1 cellular context compared by ENCODE assay signal in the genomic region with DNA sequence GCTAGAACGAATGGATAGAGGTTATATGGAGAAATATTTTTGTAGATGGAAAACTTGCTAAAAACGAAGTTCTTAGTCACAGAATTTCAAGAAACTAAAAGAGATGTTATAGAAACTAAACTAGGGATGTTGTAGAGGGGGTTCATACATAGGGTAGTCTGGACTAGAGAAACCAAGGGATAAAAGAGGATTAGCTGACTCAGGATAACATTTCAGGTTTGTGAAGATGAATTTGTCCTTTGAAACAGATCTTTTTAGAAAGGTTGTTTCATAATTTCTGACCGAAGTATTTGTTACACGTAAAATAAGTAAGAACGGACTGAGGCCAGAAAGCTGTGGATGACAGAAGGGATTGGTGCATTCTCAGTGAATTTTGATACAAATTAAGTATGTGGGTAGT.
TF ChIP-seq lines count a peak whose summit lies in the region.

No MANE protein-coding gene starts in this region.

TF ChIP-seq in WTC11, 78 proteins besides CTCF, POLR2A, EP300 and RAD21 (continued from another document):
- TF ChIP-seq, protein P1, sequence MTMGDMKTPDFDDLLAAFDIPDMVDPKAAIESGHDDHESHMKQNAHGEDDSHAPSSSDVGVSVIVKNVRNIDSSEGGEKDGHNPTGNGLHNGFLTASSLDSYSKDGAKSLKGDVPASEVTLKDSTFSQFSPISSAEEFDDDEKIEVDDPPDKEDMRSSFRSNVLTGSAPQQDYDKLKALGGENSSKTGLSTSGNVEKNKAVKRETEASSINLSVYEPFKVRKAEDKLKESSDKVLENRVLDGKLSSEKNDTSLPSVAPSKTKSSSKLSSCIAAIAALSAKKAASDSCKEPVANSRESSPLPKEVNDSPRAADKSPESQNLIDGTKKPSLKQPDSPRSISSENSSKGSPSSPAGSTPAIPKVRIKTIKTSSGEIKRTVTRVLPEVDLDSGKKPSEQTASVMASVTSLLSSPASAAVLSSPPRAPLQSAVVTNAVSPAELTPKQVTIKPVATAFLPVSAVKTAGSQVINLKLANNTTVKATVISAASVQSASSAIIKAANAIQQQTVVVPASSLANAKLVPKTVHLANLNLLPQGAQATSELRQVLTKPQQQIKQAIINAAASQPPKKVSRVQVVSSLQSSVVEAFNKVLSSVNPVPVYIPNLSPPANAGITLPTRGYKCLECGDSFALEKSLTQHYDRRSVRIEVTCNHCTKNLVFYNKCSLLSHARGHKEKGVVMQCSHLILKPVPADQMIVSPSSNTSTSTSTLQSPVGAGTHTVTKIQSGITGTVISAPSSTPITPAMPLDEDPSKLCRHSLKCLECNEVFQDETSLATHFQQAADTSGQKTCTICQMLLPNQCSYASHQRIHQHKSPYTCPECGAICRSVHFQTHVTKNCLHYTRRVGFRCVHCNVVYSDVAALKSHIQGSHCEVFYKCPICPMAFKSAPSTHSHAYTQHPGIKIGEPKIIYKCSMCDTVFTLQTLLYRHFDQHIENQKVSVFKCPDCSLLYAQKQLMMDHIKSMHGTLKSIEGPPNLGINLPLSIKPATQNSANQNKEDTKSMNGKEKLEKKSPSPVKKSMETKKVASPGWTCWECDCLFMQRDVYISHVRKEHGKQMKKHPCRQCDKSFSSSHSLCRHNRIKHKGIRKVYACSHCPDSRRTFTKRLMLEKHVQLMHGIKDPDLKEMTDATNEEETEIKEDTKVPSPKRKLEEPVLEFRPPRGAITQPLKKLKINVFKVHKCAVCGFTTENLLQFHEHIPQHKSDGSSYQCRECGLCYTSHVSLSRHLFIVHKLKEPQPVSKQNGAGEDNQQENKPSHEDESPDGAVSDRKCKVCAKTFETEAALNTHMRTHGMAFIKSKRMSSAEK (CRISPR knock-in tag; IDR thresholded peaks at IDR 0.05; ENCODE audit: borderline replicate concordance) = no peak
- TF ChIP-seq SOX15 (CRISPR knock-in tag; IDR thresholded peaks at IDR 0.05) = no peak
- no peak for TF ChIP-seq ELF4 (CRISPR knock-in tag; IDR thresholded peaks at IDR 0.05; ENCODE audit: low read depth)
TF ChIP-seq in WTC11: peak in this region for 0.
